In the genomic region with DNA sequence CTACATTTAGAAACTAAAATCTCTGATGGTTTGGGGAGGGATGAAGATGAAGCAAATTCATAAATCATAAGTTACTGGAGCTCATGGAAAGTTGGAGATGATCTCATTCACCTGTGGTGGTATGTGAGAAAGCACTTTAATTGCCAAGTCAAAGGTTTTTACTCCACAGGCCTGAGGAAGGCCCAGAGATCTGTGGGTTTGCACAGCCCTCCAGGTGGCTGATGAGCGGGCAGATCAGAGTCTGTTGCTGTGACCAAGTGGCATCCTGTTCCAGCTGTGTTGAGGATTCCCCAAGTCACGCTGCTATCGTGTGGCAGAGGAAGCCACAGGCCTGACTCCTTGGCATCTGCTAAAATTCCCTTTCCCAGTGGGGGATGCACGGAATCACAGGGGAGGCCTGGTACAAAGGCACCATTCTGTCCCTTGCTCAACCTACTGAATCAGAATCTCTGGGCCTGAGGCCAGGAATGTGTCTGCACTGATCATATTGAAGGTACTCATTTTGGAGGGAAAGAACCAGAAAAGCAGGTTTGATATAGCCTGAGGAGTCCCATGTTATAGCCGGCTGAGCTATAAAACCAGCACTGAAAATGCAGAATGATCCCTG, we compare ENCODE assay signal across 25 cellular contexts. TPM values are rescaled to one million over a fixed set of nuclear protein-coding genes. Genes with fewer than 3 reads are reported as not detected.
DNase-seq lines count a peak whose midpoint lies in the region; ATAC-seq and TF ChIP-seq lines count a peak whose summit lies in the region.
"Had no signal": no experiment of that assay in that cellular context is flagged by ENCODE, and none has a peak within 500 bp of the region (broad histone marks: within the 10 kb centered on the region; RNA-seq: fewer than 3 reads in every experiment).

No MANE protein-coding gene starts in this region.

- H3K9me3 ChIP-seq in HCT116 (ENCODE audit: control insufficient read depth in 1 of 2, insufficient read depth in 1 of 2, low read depth in 1 of 2, low read length in 2 of 2) = no peaks in the 10 kb centered on the region

- H3K4me3 ChIP-seq in HCT116 (replicated peaks in 1 of 2; ENCODE audit: low read depth in 1 of 2, low read length in 2 of 2) (no peak overlapping the region), kidney epithelial cell (ENCODE audit: low read depth, low read length) (no peak overlapping the region)
- H3K4me3 ChIP-seq: spleen had no signal

- ATAC-seq in HCT116 = no peak
- no peak for ATAC-seq in activated CD4-positive, alpha-beta T cell treated with anti-CD3 and anti-CD28 coated beads for 36 hours
- no peak for ATAC-seq in GM21619 (IDR thresholded peaks at IDR 0.05; ENCODE audit: unreplicated experiment)
- ATAC-seq: left colon had no signal

- H3K27me3 ChIP-seq in HCT116 (ENCODE audit: insufficient read depth, low read length) (no peaks in the 10 kb centered on the region), kidney epithelial cell (ENCODE audit: control insufficient read depth, insufficient read depth, low read length) (no peaks in the 10 kb centered on the region)
- H3K27me3 ChIP-seq: spleen had no signal

- H3K36me3 ChIP-seq in HCT116 (ENCODE audit: control insufficient read depth in 1 of 2, insufficient read depth in 2 of 2, low read length in 2 of 2) = no peaks in the 10 kb centered on the region
- H3K36me3 ChIP-seq in kidney epithelial cell (ENCODE audit: control insufficient read depth, insufficient read depth, low read length) = no peaks in the 10 kb centered on the region
- H3K36me3 ChIP-seq: spleen had no signal

- H3K27me3 Mint-ChIP-seq in activated CD4-positive, alpha-beta T cell treated with anti-CD3 and anti-CD28 coated beads for 36 hours = peaks cover 14% of the 10 kb centered on the region

- H2AFZ ChIP-seq in HCT116 (ENCODE audit: low read depth, low read length, poor library complexity, severe bottlenecking) = no peak overlapping the region

- H3K4me1 ChIP-seq in HCT116 (ENCODE audit: control insufficient read depth in 1 of 2, insufficient read depth in 2 of 2, low read length in 2 of 2) = peaks cover 0 to 6% of the 10 kb centered on the region in 2 experiments; a peak in 1 of 4 replicates
- H3K4me1 ChIP-seq: spleen had no signal

- intact Hi-C loops in HCT116 (cut with micrococcal nuclease) = no loop called here
- intact Hi-C loops in activated CD4-positive, alpha-beta T cell treated with anti-CD3 and anti-CD28 coated beads for 36 hours (cut with DNase I, micrococcal nuclease) = no loop called here

- RAD21 ChIA-PET in HCT116 (lab: Charles Lee; ENCODE audit: low non-redundant PET in 1 of 2, low total read pairs in 2 of 2, uncharacterized antibody in 2 of 2, unreplicated experiment in 2 of 2) = no interaction called here

- CTCF ChIA-PET in HCT116 (lab: Charles Lee) = interaction anchor here (1.1 kb wide), 1 partner anchor 9 kb away, joined by 4 read pairs; no protein-coding TSS in a partner anchor
- CTCF ChIA-PET in activated CD4-positive, alpha-beta T cell treated with anti-CD3 and anti-CD28 coated beads for 36 hours (lab: Charles Lee) = no interaction called here

- no peak overlapping the region for H3K4me3 Mint-ChIP-seq in activated CD4-positive, alpha-beta T cell treated with anti-CD3 and anti-CD28 coated beads for 36 hours
- H3K4me3 Mint-ChIP-seq: activated B cell treated with CpG ODN at 0.5 μM for 24 hours; activated CD4-positive, alpha-beta memory T cell treated with anti-CD3 and anti-CD28 coated beads, Interleukin-2, amount 10 ng/mL, durations not matched to agents 7 days and 5 days; CD4-positive, CD25-positive, alpha-beta regulatory T cell; HFFc6; neural crest cell; T-helper 1 cell treated with Interleukin-12 subunit alpha and Interleukin-12 subunit beta and Interleukin-4 antibody, amounts not matched to agents 30 μg/mL and 1 μg/mL, for 36 hours had no signal

- no peak overlapping the region for H3K4me2 ChIP-seq in HCT116 (ENCODE audit: low read length)

- no peaks in the 10 kb centered on the region for H3K79me2 ChIP-seq in HCT116 (ENCODE audit: insufficient read depth, low read length)

- peaks cover 7% of the 10 kb centered on the region for H3K9me3 Mint-ChIP-seq in activated CD4-positive, alpha-beta T cell treated with anti-CD3 and anti-CD28 coated beads for 36 hours (ENCODE audit: low read depth)

- TF ChIP-seq CTCF in HCT116 (IDR thresholded peaks at IDR 0.05 in 2 of 3, conservative IDR thresholded peaks at IDR 0.05 in 1 of 3; ENCODE audit: borderline replicate concordance in 1 of 3, insufficient read depth in 1 of 3, low read depth in 2 of 3, low read length in 2 of 3) (no peak), kidney epithelial cell (IDR thresholded peaks at IDR 0.05; ENCODE audit: insufficient read depth, low read length, poor library complexity, severe bottlenecking) (no peak)

- in situ Hi-C loops in SK-MEL-5 (cut with HindIII; ENCODE audit: low pct_unique_long_range_greater_than_20kb, low sequenced_read_pairs) = no loop called here

- no peak overlapping the region for H3K9ac ChIP-seq in HCT116 (ENCODE audit: low read length)

- no peak overlapping the region for H3K27ac ChIP-seq in HCT116 (ENCODE audit: low read depth, low read length)
- H3K27ac ChIP-seq: spleen had no signal

- TF ChIP-seq RAD21 in HCT116 (IDR thresholded peaks at IDR 0.05; ENCODE audit: low read depth) = no peak

- BruUV-seq in HCT116 (replicated peaks; lab: Mats Ljungman, UMichigan) = no TSS peak

- no peak for TF ChIP-seq POLR2A in HCT116 (IDR thresholded peaks at IDR 0.05; ENCODE audit: borderline replicate concordance, extremely low read depth, insufficient read depth, insufficient read length)

- peaks cover 5% of the 10 kb centered on the region for H3K36me3 Mint-ChIP-seq in activated CD4-positive, alpha-beta T cell treated with anti-CD3 and anti-CD28 coated beads for 36 hours (ENCODE audit: low read depth)
- H3K36me3 Mint-ChIP-seq: CD4-positive, CD25-positive, alpha-beta regulatory T cell had no signal

- no peaks in the 10 kb centered on the region for H3K4me1 Mint-ChIP-seq in activated CD4-positive, alpha-beta T cell treated with anti-CD3 and anti-CD28 coated beads for 36 hours
- H3K4me1 Mint-ChIP-seq: activated B cell treated with CpG ODN at 0.5 μM for 24 hours, neural crest cell had no signal

- no peaks in the 10 kb centered on the region for H3K9me2 ChIP-seq in HCT116 (ENCODE audit: insufficient read depth)

- POLR2A ChIA-PET in HCT116 (lab: Charles Lee) = no interaction called here
- POLR2A ChIA-PET in activated CD4-positive, alpha-beta T cell treated with anti-CD3 and anti-CD28 coated beads for 36 hours (lab: Charles Lee) = no interaction called here

- no peak overlapping the region for H3K27ac Mint-ChIP-seq in activated CD4-positive, alpha-beta T cell treated with anti-CD3 and anti-CD28 coated beads for 36 hours
- H3K27ac Mint-ChIP-seq: activated B cell treated with CpG ODN at 0.5 μM for 24 hours; activated CD4-positive, alpha-beta memory T cell treated with anti-CD3 and anti-CD28 coated beads, Interleukin-2, amount 10 ng/mL, durations not matched to agents 7 days and 5 days; CD4-positive, CD25-positive, alpha-beta regulatory T cell; HFFc6; T-helper 1 cell treated with Interleukin-12 subunit alpha and Interleukin-12 subunit beta and Interleukin-4 antibody, amounts not matched to agents 30 μg/mL and 1 μg/mL, for 36 hours had no signal

- DNase-seq in A172 (ENCODE audit: low spot score) (peak; percentile 40), HCT116 (ENCODE audit: low read depth, low spot score) (no peak), SK-MEL-5 (ENCODE audit: low read depth, low spot score) (peak; percentile 59), kidney epithelial cell (ENCODE audit: low read depth) (peak; percentile 12), NCI-H524 (lab: John Stamatoyannopoulos, UW) (no peak), T1000 (lab: John Stamatoyannopoulos, UW) (no peak)
- DNase-seq in activated CD4-positive, alpha-beta T cell treated with anti-CD3 and anti-CD28 coated beads for 36 hours = no peak
- DNase-seq: activated B cell treated with CpG ODN at 0.5 μM for 24 hours; activated CD4-positive, alpha-beta memory T cell treated with anti-CD3 and anti-CD28 coated beads, Interleukin-2, amount 10 ng/mL, durations not matched to agents 7 days and 5 days; activated naive CD4-positive, alpha-beta T cell; activated T-cell treated with anti-CD3 and anti-CD28 coated beads, Interleukin-2, amount 50 U/mL, for 1 hour; amygdala; caudate nucleus; CD4-positive, CD25-positive, alpha-beta regulatory T cell; HFFc6; left colon; NCI-H446 treated with DMSO at 0.1 percent for 48 hours; spleen had no signal

- H4K20me1 ChIP-seq in HCT116 (ENCODE audit: insufficient read depth) = no peaks in the 10 kb centered on the region

TF ChIP-seq in HCT116, 20 proteins besides CTCF, POLR2A, EP300 and RAD21:
- TF ChIP-seq, protein P1, sequence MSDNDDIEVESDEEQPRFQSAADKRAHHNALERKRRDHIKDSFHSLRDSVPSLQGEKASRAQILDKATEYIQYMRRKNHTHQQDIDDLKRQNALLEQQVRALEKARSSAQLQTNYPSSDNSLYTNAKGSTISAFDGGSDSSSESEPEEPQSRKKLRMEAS (IDR thresholded peaks at IDR 0.05) = peak; percentile 74
- TF ChIP-seq SP1 (IDR thresholded peaks at IDR 0.05; ENCODE audit: low read depth) = 0 out of 2 replicates have a peak, but pooled peaks have one; percentile 26
- no peak for TF ChIP-seq SIN3A (IDR thresholded peaks at IDR 0.05; ENCODE audit: low read depth)

RNA-seq across cellular contexts. Expression of a gene that starts 19.7 kb away (rescaled TPM):
- total RNA-seq in A172 (2014; rRNA removed; shearing (Covaris generic)) = not detected in 2 replicates
- total RNA-seq in HCT116 (2021; ENCODE audit: unreplicated experiment) (not detected), kidney epithelial cell (not detected in 2 replicates)
- not detected in 2 replicates for polyA plus RNA-seq in HCT116 (2012)
- total RNA-seq in SK-MEL-5 (2014; rRNA removed; shearing (Covaris generic)) = not detected in 2 replicates
- polyA plus RNA-seq in SK-MEL-5 (2015; cell fraction: cytosol; rRNA removed) = not detected in 2 replicates
- not detected in 2 replicates for polyA plus RNA-seq in SK-MEL-5 (2015; cell fraction: nucleus; rRNA removed)
- total RNA-seq in activated CD4-positive, alpha-beta T cell treated with anti-CD3 and anti-CD28 coated beads for 36 hours = under 1 TPM; 0.28 to 0.53 TPM
- total RNA-seq: activated B cell treated with CpG ODN at 0.5 μM for 24 hours; activated CD4-positive, alpha-beta memory T cell treated with anti-CD3 and anti-CD28 coated beads, Interleukin-2, amount 10 ng/mL, durations not matched to agents 7 days and 5 days; CD4-positive, CD25-positive, alpha-beta regulatory T cell; Daoy; dermis microvascular lymphatic vessel endothelial cell; HFFc6; mononuclear cell; pulmonary artery endothelial cell had no signal
- polyA plus RNA-seq: CD4-positive, CD25-positive, alpha-beta regulatory T cell had no signal

Comparison
In these comparisons a context has a peak if more than half of its experiments do, and no peak if none do; other contexts are left out.
1. DNase-seq: peak in A172 (single experiment), SK-MEL-5 (single experiment) and kidney epithelial cell (single experiment); none in HCT116 (single experiment), NCI-H524 (0 of 2), activated CD4-positive, alpha-beta T cell treated with anti-CD3 and anti-CD28 coated beads for 36 hours (single experiment) and T1000 (single experiment).